18 cellular contexts compared by ENCODE assay signal in genomic region chr4:109290918-109291317, GRCh38.
"Had no signal": no experiment of that assay in that cellular context is flagged by ENCODE, and none has a peak within 500 bp of the region (broad histone marks: within the 10 kb centered on the region; RNA-seq: fewer than 3 reads in every experiment).

No MANE protein-coding gene starts in this region.

- H3K4me1 ChIP-seq: colonic mucosa, esophagus squamous epithelium, left ventricle myocardium inferior, tibial artery, upper lobe of left lung, uterus had no signal

- DNase-seq: colonic mucosa; dermis blood vessel endothelial cell; esophagus squamous epithelium; foreskin fibroblast; kidney; left cardiac atrium; left ventricle myocardium inferior; mesenchymal stem cell; naive B cell; stimulated activated CD4-positive, alpha-beta T cell treated with anti-CD3 and anti-CD28 coated beads, Interleukin-4, amount 100 ng/mL, for 1 hour; stimulated activated CD8-positive, alpha-beta memory T cell treated with anti-CD3 and anti-CD28 coated beads, Interleukin-4, amount 100 ng/mL, for 48 hours; tibial artery; upper lobe of left lung; uterus had no signal

- H3K79me2 ChIP-seq: hepatocyte had no signal

- H2AFZ ChIP-seq: hepatocyte had no signal

- H3K4me2 ChIP-seq: hepatocyte, smooth muscle cell had no signal

- H3K4me3 ChIP-seq: colonic mucosa, esophagus squamous epithelium, hepatocyte, left ventricle myocardium inferior, lung, smooth muscle cell, tibial artery, upper lobe of left lung, uterus had no signal

- ATAC-seq: left cardiac atrium; stimulated activated effector memory CD8-positive, alpha-beta T cell treated with anti-CD3 and anti-CD28 coated beads, Interleukin-12 subunit alpha, Interleukin-12 subunit beta, amount 100 ng/mL, for 72 hours had no signal

- H3K9me3 ChIP-seq: colonic mucosa, esophagus squamous epithelium, left ventricle myocardium inferior, tibial artery, upper lobe of left lung, uterus had no signal

- H3K27me3 ChIP-seq: colonic mucosa, esophagus squamous epithelium, hepatocyte, tibial artery, upper lobe of left lung, uterus had no signal

- H3K27ac ChIP-seq: colonic mucosa, esophagus squamous epithelium, hepatocyte, left ventricle myocardium inferior, tibial artery, upper lobe of left lung, uterus had no signal

- H3K36me3 ChIP-seq: colonic mucosa, esophagus squamous epithelium, left ventricle myocardium inferior, tibial artery, upper lobe of left lung, uterus had no signal
